In genomic region chr1:244840219-244840794, GRCh38 we compare ENCODE assay signal across 12 cellular contexts. TPM values are rescaled to one million over a fixed set of nuclear protein-coding genes. Genes with fewer than 3 reads are reported as not detected.
DNase-seq lines count a peak whose midpoint lies in the region; ATAC-seq and TF ChIP-seq lines count a peak whose summit lies in the region.
"Had no signal": no experiment of that assay in that cellular context is flagged by ENCODE, and none has a peak within 500 bp of the region (broad histone marks: within the 10 kb centered on the region; RNA-seq: fewer than 3 reads in every experiment).

No MANE protein-coding gene starts in this region.

- no peak for DNase-seq in stimulated activated naive CD8-positive, alpha-beta T cell treated with anti-CD3 and anti-CD28 coated beads, Interleukin-15, amount 100 ng/mL, for 72 hours
- DNase-seq in activated CD8-positive, alpha-beta T cell treated with anti-CD3 and anti-CD28 coated beads for 36 hours, result no peak
- DNase-seq in mesothelial cell of epicardium (ENCODE audit: low spot score in 2 of 2, unreplicated experiment in 2 of 2) (no peak), Peyer's patch (no peak), ascending aorta (ENCODE audit: low spot score in 2 of 2) (no peak)
- DNase-seq: activated CD8-positive, alpha-beta memory T cell treated with anti-CD3 and anti-CD28 coated beads, Interleukin-2, amount 50 U/mL, for 48 hours; cortex of kidney; heart right ventricle; SHP77 treated with DMSO at 0.1 percent for 48 hours had no signal

- H3K27me3 Mint-ChIP-seq in stimulated activated naive CD8-positive, alpha-beta T cell treated with anti-CD3 and anti-CD28 coated beads, Interleukin-15, Interleukin-2, amounts not matched to agents 100 ng/mL and 50 ng/mL, for 24 hours, result no peaks in the 10 kb centered on the region
- H3K27me3 Mint-ChIP-seq in stimulated activated naive CD8-positive, alpha-beta T cell treated with anti-CD3 and anti-CD28 coated beads, Interleukin-15, amount 100 ng/mL, for 72 hours, result no peaks in the 10 kb centered on the region
- no peaks in the 10 kb centered on the region for H3K27me3 Mint-ChIP-seq in activated CD8-positive, alpha-beta T cell treated with anti-CD3 and anti-CD28 coated beads for 36 hours
- no peaks in the 10 kb centered on the region for H3K27me3 Mint-ChIP-seq in mesothelial cell of epicardium (ENCODE audit: low read depth)

- no peaks in the 10 kb centered on the region for H3K27me3 ChIP-seq in Peyer's patch
- no peaks in the 10 kb centered on the region for H3K27me3 ChIP-seq in ascending aorta
- H3K27me3 ChIP-seq: heart right ventricle had no signal

- CTCF ChIA-PET in activated CD8-positive, alpha-beta T cell treated with anti-CD3 and anti-CD28 coated beads for 36 hours (lab: Charles Lee), result interaction anchor here (0.6 to 1.7 kb wide), 6 partner anchors 16 to 202 kb away, joined by 3 to 13 read pairs (median 4); no protein-coding TSS in a partner anchor

- H3K4me1 Mint-ChIP-seq in stimulated activated naive CD8-positive, alpha-beta T cell treated with anti-CD3 and anti-CD28 coated beads, Interleukin-15, Interleukin-2, amounts not matched to agents 100 ng/mL and 50 ng/mL, for 24 hours (ENCODE audit: low read depth), result peaks cover 83% of the 10 kb centered on the region
- H3K4me1 Mint-ChIP-seq in stimulated activated naive CD8-positive, alpha-beta T cell treated with anti-CD3 and anti-CD28 coated beads, Interleukin-15, amount 100 ng/mL, for 72 hours, result peaks cover 58% of the 10 kb centered on the region
- peaks cover 69% of the 10 kb centered on the region for H3K4me1 Mint-ChIP-seq in activated CD8-positive, alpha-beta T cell treated with anti-CD3 and anti-CD28 coated beads for 36 hours (ENCODE audit: low read depth)
- peaks cover 28% of the 10 kb centered on the region for H3K4me1 Mint-ChIP-seq in mesothelial cell of epicardium

- no peak for ATAC-seq in stimulated activated naive CD8-positive, alpha-beta T cell treated with anti-CD3 and anti-CD28 coated beads, Interleukin-15, amount 100 ng/mL, for 72 hours
- ATAC-seq in activated CD8-positive, alpha-beta T cell treated with anti-CD3 and anti-CD28 coated beads for 36 hours, result no peak
- no peak for ATAC-seq in GM21528 (IDR thresholded peaks at IDR 0.05; ENCODE audit: low FRiP score, unreplicated experiment)
- no peak for ATAC-seq in HG03571 (IDR thresholded peaks at IDR 0.05; ENCODE audit: unreplicated experiment)
- ATAC-seq: heart right ventricle had no signal

- intact Hi-C loops in activated CD8-positive, alpha-beta T cell treated with anti-CD3 and anti-CD28 coated beads for 36 hours (cut with micrococcal nuclease), result no loop called here
- intact Hi-C loops in ascending aorta (cut with DNase I), result no loop called here

- H3K27ac Mint-ChIP-seq in stimulated activated naive CD8-positive, alpha-beta T cell treated with anti-CD3 and anti-CD28 coated beads, Interleukin-15, Interleukin-2, amounts not matched to agents 100 ng/mL and 50 ng/mL, for 24 hours, result peak overlapping the region; percentile 59
- no peak overlapping the region for H3K27ac Mint-ChIP-seq in stimulated activated naive CD8-positive, alpha-beta T cell treated with anti-CD3 and anti-CD28 coated beads, Interleukin-15, amount 100 ng/mL, for 72 hours
- H3K27ac Mint-ChIP-seq in activated CD8-positive, alpha-beta T cell treated with anti-CD3 and anti-CD28 coated beads for 36 hours, result peak overlapping the region; percentile 51
- peak overlapping the region; percentile 81 for H3K27ac Mint-ChIP-seq in mesothelial cell of epicardium

- H3K9me3 Mint-ChIP-seq in stimulated activated naive CD8-positive, alpha-beta T cell treated with anti-CD3 and anti-CD28 coated beads, Interleukin-15, Interleukin-2, amounts not matched to agents 100 ng/mL and 50 ng/mL, for 24 hours, result no peaks in the 10 kb centered on the region
- peaks cover 0 to 5% of the 10 kb centered on the region in 2 donors for H3K9me3 Mint-ChIP-seq in stimulated activated naive CD8-positive, alpha-beta T cell treated with anti-CD3 and anti-CD28 coated beads, Interleukin-15, amount 100 ng/mL, for 72 hours
- H3K9me3 Mint-ChIP-seq in activated CD8-positive, alpha-beta T cell treated with anti-CD3 and anti-CD28 coated beads for 36 hours, result no peaks in the 10 kb centered on the region
- no peaks in the 10 kb centered on the region for H3K9me3 Mint-ChIP-seq in mesothelial cell of epicardium

- no peaks in the 10 kb centered on the region for H3K9me3 ChIP-seq in Peyer's patch
- H3K9me3 ChIP-seq in ascending aorta, result no peaks in the 10 kb centered on the region
- H3K9me3 ChIP-seq: heart right ventricle had no signal

- TF ChIP-seq CTCF in activated CD8-positive, alpha-beta T cell treated with anti-CD3 and anti-CD28 coated beads for 36 hours (IDR thresholded peaks at IDR 0.05), result no peak
- no peak for TF ChIP-seq CTCF in mesothelial cell of epicardium (IDR thresholded peaks at IDR 0.05; ENCODE audit: unreplicated experiment)
- TF ChIP-seq CTCF in Peyer's patch (IDR thresholded peaks at IDR 0.05), result no peak
- no peak for TF ChIP-seq CTCF in ascending aorta (IDR thresholded peaks at IDR 0.05)

- H3K4me3 ChIP-seq in Peyer's patch, result no peak overlapping the region
- no peak overlapping the region for H3K4me3 ChIP-seq in ascending aorta
- H3K4me3 ChIP-seq: heart right ventricle had no signal

- H3K4me3 Mint-ChIP-seq in stimulated activated naive CD8-positive, alpha-beta T cell treated with anti-CD3 and anti-CD28 coated beads, Interleukin-15, Interleukin-2, amounts not matched to agents 100 ng/mL and 50 ng/mL, for 24 hours, result peak overlapping the region; percentile 62
- H3K4me3 Mint-ChIP-seq in stimulated activated naive CD8-positive, alpha-beta T cell treated with anti-CD3 and anti-CD28 coated beads, Interleukin-15, amount 100 ng/mL, for 72 hours, result no peak overlapping the region
- peak overlapping the region; percentile 4 for H3K4me3 Mint-ChIP-seq in activated CD8-positive, alpha-beta T cell treated with anti-CD3 and anti-CD28 coated beads for 36 hours
- no peak overlapping the region for H3K4me3 Mint-ChIP-seq in mesothelial cell of epicardium

- TF ChIP-seq POLR2A in Peyer's patch (IDR thresholded peaks at IDR 0.05), result no peak

- H3K27ac ChIP-seq in Peyer's patch, result peak overlapping the region in 1 of 4 donors; percentile 21
- peak overlapping the region in 1 of 2 donors; percentile 15 for H3K27ac ChIP-seq in ascending aorta

- peaks cover 0 to 54% (median 2%) of the 10 kb centered on the region in 4 donors for H3K4me1 ChIP-seq in Peyer's patch
- peaks cover 0 to 21% of the 10 kb centered on the region in 2 donors for H3K4me1 ChIP-seq in ascending aorta

- peaks cover 91% of the 10 kb centered on the region for H3K36me3 Mint-ChIP-seq in stimulated activated naive CD8-positive, alpha-beta T cell treated with anti-CD3 and anti-CD28 coated beads, Interleukin-15, Interleukin-2, amounts not matched to agents 100 ng/mL and 50 ng/mL, for 24 hours (ENCODE audit: low read depth)
- peaks cover 81% of the 10 kb centered on the region for H3K36me3 Mint-ChIP-seq in activated CD8-positive, alpha-beta T cell treated with anti-CD3 and anti-CD28 coated beads for 36 hours (ENCODE audit: low read depth)
- peaks cover 24% of the 10 kb centered on the region for H3K36me3 Mint-ChIP-seq in mesothelial cell of epicardium

- H3K36me3 ChIP-seq in Peyer's patch, result peaks cover 0 to 56% (median 0%) of the 10 kb centered on the region in 3 donors
- H3K36me3 ChIP-seq in ascending aorta, result peaks cover 33 to 49% of the 10 kb centered on the region in 2 donors

- POLR2A ChIA-PET in activated CD8-positive, alpha-beta T cell treated with anti-CD3 and anti-CD28 coated beads for 36 hours (lab: Charles Lee), result interaction anchor here (16.7 kb wide), 1 partner anchor 15 kb away, joined by 554 read pairs; the partner anchor contains the start of gene HNRNPU

RNA-seq across cellular contexts. Expression of gene COX20, which starts 4.8 kb away (rescaled TPM):
- total RNA-seq in activated CD8-positive, alpha-beta T cell treated with anti-CD3 and anti-CD28 coated beads for 36 hours, result 10 to 100 TPM; 33.1 to 34.7 TPM
- total RNA-seq in mesothelial cell of epicardium (27.7 to 31.9 TPM (median 29.3 TPM) in 3 replicates), Peyer's patch (10 to 100 TPM; 15.6 to 33.5 (median 28.2) TPM), ascending aorta (8.2 TPM)

RNA-seq across cellular contexts. Expression of gene HNRNPU, which starts 24.0 kb away (rescaled TPM):
- total RNA-seq in activated CD8-positive, alpha-beta T cell treated with anti-CD3 and anti-CD28 coated beads for 36 hours, result 100 to 1,000 TPM; 469 to 474 TPM
- total RNA-seq in mesothelial cell of epicardium, result 423 to 436 TPM (median 424 TPM) in 3 replicates
- 100 to 1,000 TPM; 277 to 522 (median 324) TPM for total RNA-seq in Peyer's patch
- 128 TPM for total RNA-seq in ascending aorta

Comparison
In these comparisons a context has a peak if more than half of its experiments do, and no peak if none do; other contexts are left out.
1. H3K27ac Mint-ChIP-seq: peak in stimulated activated naive CD8-positive, alpha-beta T cell treated with anti-CD3 and anti-CD28 coated beads, Interleukin-15, Interleukin-2, amounts not matched to agents 100 ng/mL and 50 ng/mL, for 24 hours (single experiment), activated CD8-positive, alpha-beta T cell treated with anti-CD3 and anti-CD28 coated beads for 36 hours (single experiment) and mesothelial cell of epicardium (single experiment); none in stimulated activated naive CD8-positive, alpha-beta T cell treated with anti-CD3 and anti-CD28 coated beads, Interleukin-15, amount 100 ng/mL, for 72 hours (0 of 2).
2. H3K4me3 Mint-ChIP-seq: peak in stimulated activated naive CD8-positive, alpha-beta T cell treated with anti-CD3 and anti-CD28 coated beads, Interleukin-15, Interleukin-2, amounts not matched to agents 100 ng/mL and 50 ng/mL, for 24 hours (single experiment) and activated CD8-positive, alpha-beta T cell treated with anti-CD3 and anti-CD28 coated beads for 36 hours (single experiment); none in stimulated activated naive CD8-positive, alpha-beta T cell treated with anti-CD3 and anti-CD28 coated beads, Interleukin-15, amount 100 ng/mL, for 72 hours (0 of 2) and mesothelial cell of epicardium (single experiment).